1 cellular context compared by ENCODE assay signal in genomic region chr5:106849266-106849665, GRCh38.
A peak's percentile ranks its signal among the peaks of the same experiment; 100 is the strongest.
TF ChIP-seq lines count a peak whose summit lies in the region.

No MANE protein-coding gene starts in this region.

TF ChIP-seq in A549, 52 proteins besides CTCF, POLR2A, EP300 and RAD21 (continued from another document):
- no peak for TF ChIP-seq REST (IDR thresholded peaks at IDR 0.05)
- TF ChIP-seq HOXB5 (CRISPR knock-in tag; IDR thresholded peaks at IDR 0.05): no peak
- TF ChIP-seq HOXA7 (CRISPR knock-in tag; IDR thresholded peaks at IDR 0.05): no peak
- TF ChIP-seq FOXS1 (CRISPR knock-in tag; IDR thresholded peaks at IDR 0.05): 0 out of 2 replicates have a peak, but pooled peaks have one; percentile 32
TF ChIP-seq in A549: peak in this region for 2.
